8 cellular contexts compared by ENCODE assay signal in the genomic region with DNA sequence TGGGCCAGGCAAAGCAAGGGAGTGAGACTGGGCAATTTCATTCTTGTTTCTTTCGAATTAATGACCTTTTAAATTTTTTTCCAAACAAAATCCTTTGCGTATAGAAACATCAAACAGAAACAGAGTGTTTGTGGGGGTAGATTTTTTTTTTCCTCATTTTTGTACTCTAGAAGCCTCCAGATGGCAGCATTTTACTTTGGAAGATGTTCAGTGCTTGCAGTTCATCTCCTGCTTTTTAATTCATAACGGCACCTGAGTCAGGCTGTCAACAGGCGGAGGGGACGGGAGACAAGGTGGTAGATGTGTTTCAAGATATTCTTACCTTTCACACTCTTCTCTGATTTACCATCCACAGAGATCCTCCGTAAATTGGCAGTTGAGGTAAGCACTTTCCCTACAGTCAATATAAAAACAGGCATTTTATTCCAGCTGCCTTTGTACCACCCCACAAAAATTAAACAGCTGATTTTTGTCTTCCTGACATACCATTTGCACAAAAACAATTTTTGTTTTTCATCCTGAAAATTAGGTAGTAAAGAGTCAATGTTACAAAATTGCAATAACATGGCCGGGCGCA.
DNase-seq lines count a peak whose midpoint lies in the region; ATAC-seq, FAIRE-seq and TF ChIP-seq lines count a peak whose summit lies in the region.

No MANE protein-coding gene starts in this region.

- no peaks in the 10 kb centered on the region for H3K9me3 ChIP-seq in astrocyte (ENCODE audit: insufficient read depth, low read depth, low read length)
- H3K9me3 ChIP-seq in lower lobe of right lung = no peaks in the 10 kb centered on the region

- no peak overlapping the region for H3K9ac ChIP-seq in astrocyte (ENCODE audit: low read length)

- TF ChIP-seq CTCF in astrocyte (IDR thresholded peaks at IDR 0.05; ENCODE audit: insufficient read depth, low read depth, low read length) = peak; percentile 39
- peak; percentile 26 for TF ChIP-seq CTCF in lower lobe of right lung (IDR thresholded peaks at IDR 0.05)

- ATAC-seq in lower lobe of right lung (no peak), HG03045 (IDR thresholded peaks at IDR 0.05; ENCODE audit: unreplicated experiment) (no peak), GM19035 (IDR thresholded peaks at IDR 0.05; ENCODE audit: unreplicated experiment) (no peak)

- H3K4me1 ChIP-seq in ACC112 (ENCODE audit: control insufficient read depth, insufficient read depth, low read length, unreplicated experiment) (no peaks in the 10 kb centered on the region), astrocyte (ENCODE audit: insufficient read depth, low read length) (no peaks in the 10 kb centered on the region), lower lobe of right lung (no peaks in the 10 kb centered on the region)

- TF ChIP-seq POLR2A in GM12892 (IDR thresholded peaks at IDR 0.05; ENCODE audit: low read depth, low read length) = no peak

- no peaks in the 10 kb centered on the region for H3K27me3 Mint-ChIP-seq in astrocyte (ENCODE audit: low read depth, unreplicated experiment)

- no peak overlapping the region for H3K4me3 Mint-ChIP-seq in astrocyte (ENCODE audit: unreplicated experiment)

- no peaks in the 10 kb centered on the region for H3K9me3 Mint-ChIP-seq in astrocyte (ENCODE audit: unreplicated experiment)

- H3K27ac ChIP-seq in ACC112 (ENCODE audit: low read depth, low read length) = no peak overlapping the region
- H3K27ac ChIP-seq in astrocyte (ENCODE audit: low read depth, low read length) = no peak overlapping the region
- no peak overlapping the region for H3K27ac ChIP-seq in lower lobe of right lung

- H3K4me1 Mint-ChIP-seq in astrocyte (ENCODE audit: low read depth, unreplicated experiment) = no peaks in the 10 kb centered on the region

- FAIRE-seq in GM12892 (lab: Jason Lieb, UNC) (peak; percentile 89), astrocyte (lab: Jason Lieb, UNC) (no peak)

- H4K20me1 ChIP-seq in astrocyte (ENCODE audit: insufficient read depth, low read length) = no peaks in the 10 kb centered on the region

- no peak overlapping the region for H3K27ac Mint-ChIP-seq in astrocyte (ENCODE audit: unreplicated experiment)

- no peak overlapping the region for H3K4me2 ChIP-seq in astrocyte (ENCODE audit: low read length)

- H2AFZ ChIP-seq in ACC112 (ENCODE audit: low read length, unreplicated experiment) = peak overlapping the region; percentile 67
- H2AFZ ChIP-seq in astrocyte (ENCODE audit: low read depth, low read length) = peak overlapping the region; percentile 44

- no peaks in the 10 kb centered on the region for H3K36me3 ChIP-seq in ACC112 (ENCODE audit: insufficient read depth, low read length)
- no peaks in the 10 kb centered on the region for H3K36me3 ChIP-seq in astrocyte (ENCODE audit: insufficient read depth, low read length)
- no peaks in the 10 kb centered on the region for H3K36me3 ChIP-seq in lower lobe of right lung

- H3K27me3 ChIP-seq in ACC112 (ENCODE audit: insufficient read depth, low read length) (no peaks in the 10 kb centered on the region; the same call in 1 of the 2 replicates), astrocyte (ENCODE audit: insufficient read depth, low read length) (no peaks in the 10 kb centered on the region), lower lobe of right lung (ENCODE audit: low read depth) (no peaks in the 10 kb centered on the region)

- DNase-seq in GM12892 (ENCODE audit: insufficient read length) (no peak), LoVo (ENCODE audit: low spot score) (peak; percentile 44), astrocyte (ENCODE audit: low read depth) (no peak), lower lobe of right lung (no peak)
- DNase-seq in activated CD4-positive, CD25-positive, alpha-beta regulatory T cell (lab: John Stamatoyannopoulos, UW) = no peak

- H3K79me2 ChIP-seq in ACC112 (ENCODE audit: control insufficient read depth, insufficient read depth, low read length, unreplicated experiment) (no peaks in the 10 kb centered on the region), astrocyte (ENCODE audit: insufficient read depth, low read length) (no peaks in the 10 kb centered on the region)

- H3K4me3 ChIP-seq in ACC112 (ENCODE audit: low read depth, low read length) = 0 out of 2 replicates have a peak overlapping the region, but pooled peaks have one; percentile 42
- no peak overlapping the region for H3K4me3 ChIP-seq in astrocyte (ENCODE audit: insufficient read depth, low read depth, low read length)
- H3K4me3 ChIP-seq in lower lobe of right lung = no peak overlapping the region

- intact Hi-C loops in lower lobe of right lung (cut with DNase I) = no loop called here

- H3K36me3 Mint-ChIP-seq in astrocyte (ENCODE audit: low read depth, unreplicated experiment) = no peaks in the 10 kb centered on the region
